1 cellular context compared by ENCODE assay signal in genomic region chr14:54316652-54317051, GRCh38.
TF ChIP-seq lines count a peak whose summit lies in the region.

No MANE protein-coding gene starts in this region.

TF ChIP-seq in GM23338, 12 proteins besides CTCF, POLR2A, EP300 and RAD21 (continued from another document):
- TF ChIP-seq ZNF462 (CRISPR knock-in tag; IDR thresholded peaks at IDR 0.05), result no peak
- TF ChIP-seq ETS1 (IDR thresholded peaks at IDR 0.05), result no peak
- no peak for TF ChIP-seq JUNB (IDR thresholded peaks at IDR 0.05; ENCODE audit: unreplicated experiment)
- TF ChIP-seq ZNF114 (CRISPR knock-in tag; IDR thresholded peaks at IDR 0.05), result no peak
